In the genomic region with DNA sequence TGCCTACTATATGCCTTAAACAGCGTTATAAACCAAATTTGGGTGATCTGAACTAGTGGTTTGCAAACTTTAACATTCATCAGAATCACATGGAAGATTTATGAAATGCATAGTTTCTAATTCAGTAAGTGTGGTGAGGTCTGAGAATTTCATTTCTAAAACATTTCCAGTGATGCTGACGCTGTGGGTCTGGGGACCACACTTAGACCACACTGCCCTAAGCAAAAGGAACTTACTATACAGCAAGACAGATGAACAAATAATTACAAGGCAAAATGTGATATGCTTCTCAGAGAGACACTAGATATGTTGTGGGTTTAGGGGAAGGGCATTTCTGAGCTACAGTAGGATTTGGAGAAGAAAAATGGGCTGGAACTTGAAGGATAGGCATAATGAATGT, we compare ENCODE assay signal across 15 cellular contexts.
"Had no signal": no experiment of that assay in that cellular context is flagged by ENCODE, and none has a peak within 500 bp of the region (broad histone marks: within the 10 kb centered on the region; RNA-seq: fewer than 3 reads in every experiment).

No MANE protein-coding gene starts in this region.

- H3K9me3 Mint-ChIP-seq: nephron had no signal

- ATAC-seq: left lobe of liver had no signal

- DNase-seq: activated naive CD4-positive, alpha-beta T cell treated with Interleukin-2 at 50 U/mL for 16 hours; cerebellar nuclear complex; cortex of kidney; hypothalamus; islet precursor cell; nucleus accumbens; posterior cingulate gyrus; sigmoid colon; spleen; stimulated activated CD8-positive, alpha-beta memory T cell treated with anti-CD3 and anti-CD28 coated beads, Interleukin-4, amount 100 ng/mL, for 48 hours; stimulated activated naive CD4-positive, alpha-beta T cell treated with Interleukin-2 at 50 U/mL for 16 hours; SW 1271; WERI-Rb-1 had no signal

- H3K4me3 Mint-ChIP-seq: nephron had no signal
